In the genomic region with DNA sequence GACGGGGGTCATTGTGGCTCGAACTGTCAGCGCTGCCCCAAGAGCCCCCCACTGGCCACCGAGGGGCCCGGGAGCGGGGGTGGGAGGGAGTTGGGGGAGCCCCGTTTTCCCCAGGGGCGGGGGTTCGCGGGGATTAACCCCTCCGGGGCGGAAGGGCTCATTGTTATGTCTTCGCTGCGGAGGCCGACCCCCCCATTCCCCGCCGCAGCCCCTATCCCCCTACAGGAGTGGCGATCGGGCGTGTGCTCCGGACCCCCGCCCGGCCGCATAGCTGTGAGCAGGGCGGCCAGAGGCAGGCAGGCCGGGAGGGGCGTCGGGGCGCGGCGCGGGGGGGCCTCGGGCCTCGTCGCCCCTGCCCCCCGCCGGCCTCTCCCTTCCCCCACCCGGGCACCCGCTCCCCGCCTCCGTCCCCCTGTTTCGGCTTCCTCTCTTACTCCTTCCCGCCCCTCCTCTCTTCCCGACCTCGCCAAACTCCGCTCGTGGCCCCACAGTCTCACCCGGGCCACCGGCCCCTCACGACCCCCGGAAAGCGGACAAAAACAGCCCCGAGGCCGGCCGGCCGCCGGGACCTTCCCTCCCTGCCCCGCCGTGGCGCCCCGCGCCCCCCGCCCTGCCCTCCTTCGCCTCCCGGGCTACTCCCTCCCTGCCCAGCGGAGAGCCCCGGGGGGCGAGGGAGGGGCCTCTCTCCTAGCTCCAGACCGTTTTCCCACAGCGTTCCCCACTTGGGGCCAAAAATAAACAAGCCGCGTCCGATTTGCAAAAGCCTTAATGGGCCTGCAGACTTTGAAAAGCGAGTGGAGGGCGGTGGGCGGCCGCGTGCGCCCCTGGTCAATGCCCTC, we compare ENCODE assay signal across 8 cellular contexts. TPM values are rescaled to one million over a fixed set of nuclear protein-coding genes. Genes with fewer than 3 reads are reported as not detected.
A peak's percentile ranks its signal among the peaks of the same experiment; 100 is the strongest.
DNase-seq lines count a peak whose midpoint lies in the region; ATAC-seq and TF ChIP-seq lines count a peak whose summit lies in the region.

No MANE protein-coding gene starts in this region.

- no peaks in the 10 kb centered on the region; the same call in 1 of the 2 replicates for H3K27me3 ChIP-seq in GM23338 (ENCODE audit: insufficient read depth)
- no peaks in the 10 kb centered on the region for H3K27me3 ChIP-seq in left ventricle myocardium inferior (ENCODE audit: low read depth)

- H3K9me3 Mint-ChIP-seq in GM23338: 0 out of 3 replicates have a peak, but pooled peaks cover 2% of the 10 kb centered on the region

- 1 to 2% (median 1%) methylated on average over 40 to 79 of the region's 79 CpGs for WGBS in adipose tissue, 3 donors

- H3K27ac Mint-ChIP-seq in GM23338: peak overlapping the region; percentile 93

- H3K4me1 Mint-ChIP-seq in GM23338: peaks cover 60% of the 10 kb centered on the region

- H2AFZ ChIP-seq in GM23338: peak overlapping the region; percentile 44; the same call in 1 of the 2 replicates

- 0 out of 2 replicates have a peak, but pooled peaks cover 3% of the 10 kb centered on the region for H3K36me3 ChIP-seq in GM23338 (ENCODE audit: insufficient read depth)
- H3K36me3 ChIP-seq in left ventricle myocardium inferior: no peaks in the 10 kb centered on the region

- peak; percentile 34 for ATAC-seq in GM23338
- ATAC-seq in GM19324 (IDR thresholded peaks at IDR 0.05; ENCODE audit: low FRiP score, unreplicated experiment): no peak

- H3K4me2 ChIP-seq in GM23338: peak overlapping the region; percentile 72

- intact Hi-C loops in left ventricle myocardium inferior (cut with micrococcal nuclease): no loop called here

- peak; percentile 24 for DNase-seq in EL
- peak; percentile 63 for DNase-seq in GM23338 (ENCODE audit: low spot score)
- peak; percentile 34 for DNase-seq in NCI-H146 treated with DMSO at 0.1 percent for 48 hours (lab: John Stamatoyannopoulos, UW; ENCODE audit: unreplicated experiment)
- DNase-seq in left ventricle myocardium inferior: peak; percentile 34
- DNase-seq in retinal pigment epithelial cell (ENCODE audit: low read depth): no peak
- DNase-seq in NK-92 (lab: John Stamatoyannopoulos, UW; ENCODE audit: unreplicated experiment): no peak

- H3K27me3 Mint-ChIP-seq in GM23338 (ENCODE audit: insufficient read depth, low read depth, poor library complexity): peaks cover 11% of the 10 kb centered on the region

- peaks cover 38% of the 10 kb centered on the region for H3K79me2 ChIP-seq in GM23338 (replicated peaks; ENCODE audit: insufficient read depth)

- H4K20me1 ChIP-seq in GM23338 (replicated peaks; ENCODE audit: insufficient read depth): peaks cover 10% of the 10 kb centered on the region

- H3K4me3 ChIP-seq in GM23338: peak overlapping the region; percentile 88
- peak overlapping the region; percentile 95 for H3K4me3 ChIP-seq in left ventricle myocardium inferior
- peak overlapping the region; percentile 70 for H3K4me3 ChIP-seq in retinal pigment epithelial cell (ENCODE audit: low read length)

- no peaks in the 10 kb centered on the region for H3K9me2 ChIP-seq in GM23338 (ENCODE audit: insufficient read depth)

- peak overlapping the region; percentile 94 for H3K4me3 Mint-ChIP-seq in GM23338

- peak overlapping the region; percentile 55; the same call in 1 of the 2 replicates for H3K27ac ChIP-seq in GM23338 (ENCODE audit: low read depth)
- peak overlapping the region; percentile 54 for H3K27ac ChIP-seq in adipose tissue (ENCODE audit: low read depth, low read length)
- peak overlapping the region; percentile 87 for H3K27ac ChIP-seq in left ventricle myocardium inferior (replicated peaks)

- TF ChIP-seq CTCF in GM23338 (conservative IDR thresholded peaks at IDR 0.05; ENCODE audit: low read depth in 2 of 2): no peak
- no peak for TF ChIP-seq CTCF in left ventricle myocardium inferior (IDR thresholded peaks at IDR 0.05; ENCODE audit: borderline replicate concordance)
- no peak for TF ChIP-seq CTCF in retinal pigment epithelial cell (conservative IDR thresholded peaks at IDR 0.05; ENCODE audit: low read depth, low read length)

- H3K4me1 ChIP-seq in GM23338 (ENCODE audit: insufficient read depth): peaks cover 47% of the 10 kb centered on the region
- peaks cover 52% of the 10 kb centered on the region for H3K4me1 ChIP-seq in left ventricle myocardium inferior

- H3F3A ChIP-seq in GM23338 (replicated peaks; ENCODE audit: low read depth): no peaks in the 10 kb centered on the region; the same call in 1 of the 2 replicates

- H3K36me3 Mint-ChIP-seq in GM23338 (ENCODE audit: low read depth): peaks cover 36% of the 10 kb centered on the region

- H3K9me3 ChIP-seq in left ventricle myocardium inferior (replicated peaks): no peaks in the 10 kb centered on the region

TF ChIP-seq in GM23338, 12 proteins besides CTCF, POLR2A, EP300 and RAD21:
- TF ChIP-seq POLR2AphosphoS5 (IDR thresholded peaks at IDR 0.05; ENCODE audit: low read depth) (peak; percentile 25), CREB1 (CRISPR knock-in tag; IDR thresholded peaks at IDR 0.05; ENCODE audit: low read depth) (no peak)

RNA-seq across cellular contexts. Expression of gene UBE2E1, which starts 0.8 kb away (rescaled TPM):
- total RNA-seq in GM23338 (2014; rRNA removed; shearing (Covaris generic)): 113 and 120 TPM in 2 replicates
- polyA plus RNA-seq in GM23338 (2016; fragmentation: Nextera tagmentation; extraction: Ambion mirVana): 39.9 and 41.5 TPM in 2 replicates
- 10 to 100 TPM; 28.5 to 94.6 (median 56.5) TPM for polyA plus RNA-seq in adipose tissue
- 65.0 TPM for total RNA-seq in left ventricle myocardium inferior

Comparison
In these comparisons a context has a peak if more than half of its experiments do, and no peak if none do; other contexts are left out.
1. DNase-seq: peak in EL (single experiment), GM23338 (single experiment), NCI-H146 treated with DMSO at 0.1 percent for 48 hours (single experiment) and left ventricle myocardium inferior (single experiment); none in retinal pigment epithelial cell (single experiment) and NK-92 (single experiment).
2. Peak in every context shown above with its lines, with median percentiles within 50 percentile points of each other: H3K27ac ChIP-seq and H3K4me3 ChIP-seq.